1 cellular context compared by ENCODE assay signal in the genomic region with DNA sequence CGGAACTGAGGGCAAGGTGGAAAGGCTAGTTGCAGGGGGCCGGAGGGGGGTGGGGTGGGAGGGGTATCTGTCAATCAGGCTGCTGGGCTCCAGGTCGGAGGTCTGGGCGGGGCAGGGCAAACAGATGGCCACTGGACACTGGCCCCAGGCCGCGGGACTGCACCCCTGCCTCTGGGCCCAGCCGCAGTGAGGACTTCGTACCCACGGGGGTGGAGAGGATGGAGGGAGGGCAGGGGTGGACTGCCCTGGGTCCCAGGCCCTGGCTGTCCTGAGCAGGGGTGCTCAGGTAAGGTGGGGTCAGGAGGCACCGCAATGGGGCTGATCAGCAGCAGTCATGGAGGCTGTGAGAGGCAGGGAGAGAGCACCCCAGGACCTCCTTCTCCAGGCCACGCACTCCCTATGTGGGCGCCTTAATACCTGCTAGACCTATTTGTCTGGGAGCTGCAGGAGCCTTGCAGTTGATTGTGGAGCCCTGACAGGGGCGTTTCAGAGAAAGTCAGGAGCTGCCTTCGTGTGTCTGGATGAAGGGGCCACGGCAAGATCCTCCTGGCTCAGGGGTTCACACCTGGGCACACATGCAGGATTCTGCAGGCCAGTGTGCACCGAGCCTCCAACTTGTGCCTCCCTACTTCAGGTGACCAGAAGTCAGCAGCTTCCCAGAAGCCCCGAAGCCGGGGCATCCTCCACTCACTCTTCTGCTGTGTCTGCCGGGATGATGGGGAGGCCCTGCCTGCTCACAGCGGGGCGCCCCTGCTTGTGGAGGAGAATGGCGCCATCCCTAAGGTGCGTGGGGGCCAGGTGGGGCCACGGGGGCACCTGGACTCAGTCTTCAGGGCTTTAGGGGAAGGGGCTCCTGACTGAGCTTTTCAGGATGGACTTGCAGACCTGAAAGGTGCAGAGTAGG.
TF ChIP-seq lines count a peak whose summit lies in the region.

No MANE protein-coding gene starts in this region.

TF ChIP-seq in HepG2, 621 proteins besides CTCF, POLR2A, EP300 and RAD21 (continued from another document and continues in another):
- TF ChIP-seq, protein P1, sequence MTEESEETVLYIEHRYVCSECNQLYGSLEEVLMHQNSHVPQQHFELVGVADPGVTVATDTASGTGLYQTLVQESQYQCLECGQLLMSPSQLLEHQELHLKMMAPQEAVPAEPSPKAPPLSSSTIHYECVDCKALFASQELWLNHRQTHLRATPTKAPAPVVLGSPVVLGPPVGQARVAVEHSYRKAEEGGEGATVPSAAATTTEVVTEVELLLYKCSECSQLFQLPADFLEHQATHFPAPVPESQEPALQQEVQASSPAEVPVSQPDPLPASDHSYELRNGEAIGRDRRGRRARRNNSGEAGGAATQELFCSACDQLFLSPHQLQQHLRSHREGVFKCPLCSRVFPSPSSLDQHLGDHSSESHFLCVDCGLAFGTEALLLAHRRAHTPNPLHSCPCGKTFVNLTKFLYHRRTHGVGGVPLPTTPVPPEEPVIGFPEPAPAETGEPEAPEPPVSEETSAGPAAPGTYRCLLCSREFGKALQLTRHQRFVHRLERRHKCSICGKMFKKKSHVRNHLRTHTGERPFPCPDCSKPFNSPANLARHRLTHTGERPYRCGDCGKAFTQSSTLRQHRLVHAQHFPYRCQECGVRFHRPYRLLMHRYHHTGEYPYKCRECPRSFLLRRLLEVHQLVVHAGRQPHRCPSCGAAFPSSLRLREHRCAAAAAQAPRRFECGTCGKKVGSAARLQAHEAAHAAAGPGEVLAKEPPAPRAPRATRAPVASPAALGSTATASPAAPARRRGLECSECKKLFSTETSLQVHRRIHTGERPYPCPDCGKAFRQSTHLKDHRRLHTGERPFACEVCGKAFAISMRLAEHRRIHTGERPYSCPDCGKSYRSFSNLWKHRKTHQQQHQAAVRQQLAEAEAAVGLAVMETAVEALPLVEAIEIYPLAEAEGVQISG (CRISPR knock-in tag; IDR thresholded peaks at IDR 0.05) = peak; percentile 87
- TF ChIP-seq ZBTB1 (CRISPR knock-in tag; IDR thresholded peaks at IDR 0.05; ENCODE audit: borderline replicate concordance) = no peak
- peak; percentile 85; the same call in 1 of the 2 replicates for TF ChIP-seq MTF2 (CRISPR knock-in tag; IDR thresholded peaks at IDR 0.05; ENCODE audit: borderline replicate concordance)
- no peak for TF ChIP-seq SATB2 (CRISPR knock-in tag; IDR thresholded peaks at IDR 0.05)
- peak; percentile 100 for TF ChIP-seq ZNF746 (CRISPR knock-in tag; IDR thresholded peaks at IDR 0.05)
- TF ChIP-seq HOXA9 (CRISPR knock-in tag; IDR thresholded peaks at IDR 0.05; ENCODE audit: borderline replicate concordance) = 0 out of 2 replicates have a peak, but pooled peaks have one; percentile 80
- no peak for TF ChIP-seq ZNF768 (CRISPR knock-in tag; IDR thresholded peaks at IDR 0.05)
- TF ChIP-seq ZNF446 (CRISPR knock-in tag; IDR thresholded peaks at IDR 0.05) = 0 out of 2 replicates have a peak, but pooled peaks have one; percentile 2
- TF ChIP-seq ZSCAN29 (CRISPR knock-in tag; conservative IDR thresholded peaks at IDR 0.05) = peak; percentile 94; the same call in 1 of the 2 replicates
- peak; percentile 95 for TF ChIP-seq HMG20B (CRISPR knock-in tag; conservative IDR thresholded peaks at IDR 0.05)
- peak; percentile 75 for TF ChIP-seq TAF1 (CRISPR knock-in tag; IDR thresholded peaks at IDR 0.05)
- peak; percentile 81; the same call in 1 of the 2 replicates for TF ChIP-seq ZNF350 (CRISPR knock-in tag; IDR thresholded peaks at IDR 0.05; ENCODE audit: borderline replicate concordance, low read depth)
- peak; percentile 64 for TF ChIP-seq RBFOX2 (IDR thresholded peaks at IDR 0.05; ENCODE audit: low read depth, low read length)
- TF ChIP-seq, protein P2, sequence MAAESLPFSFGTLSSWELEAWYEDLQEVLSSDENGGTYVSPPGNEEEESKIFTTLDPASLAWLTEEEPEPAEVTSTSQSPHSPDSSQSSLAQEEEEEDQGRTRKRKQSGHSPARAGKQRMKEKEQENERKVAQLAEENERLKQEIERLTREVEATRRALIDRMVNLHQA (CRISPR knock-in tag; IDR thresholded peaks at IDR 0.05) = peak; percentile 30; the same call in 1 of the 2 replicates
- peak; percentile 88 for TF ChIP-seq NR2F6 (IDR thresholded peaks at IDR 0.05)
- peak; percentile 96 for TF ChIP-seq NR2F6 (CRISPR knock-in tag; IDR thresholded peaks at IDR 0.05)
- no peak for TF ChIP-seq ZC3H4 (CRISPR knock-in tag; IDR thresholded peaks at IDR 0.05; ENCODE audit: borderline replicate concordance)
- TF ChIP-seq ZNF3 (CRISPR knock-in tag; IDR thresholded peaks at IDR 0.05) = no peak
- no peak for TF ChIP-seq TCF7L2 (IDR thresholded peaks at IDR 0.05; ENCODE audit: low read depth, low read length)
- TF ChIP-seq ZNF501 (CRISPR knock-in tag; IDR thresholded peaks at IDR 0.05) = peak; percentile 93
- peak; percentile 78 for TF ChIP-seq ZNF335 (CRISPR knock-in tag; IDR thresholded peaks at IDR 0.05)
- TF ChIP-seq ZNF20 (CRISPR knock-in tag; IDR thresholded peaks at IDR 0.05) = no peak
- peak; percentile 79 for TF ChIP-seq ZNF678 (CRISPR knock-in tag; IDR thresholded peaks at IDR 0.05)
- TF ChIP-seq, protein P3, sequence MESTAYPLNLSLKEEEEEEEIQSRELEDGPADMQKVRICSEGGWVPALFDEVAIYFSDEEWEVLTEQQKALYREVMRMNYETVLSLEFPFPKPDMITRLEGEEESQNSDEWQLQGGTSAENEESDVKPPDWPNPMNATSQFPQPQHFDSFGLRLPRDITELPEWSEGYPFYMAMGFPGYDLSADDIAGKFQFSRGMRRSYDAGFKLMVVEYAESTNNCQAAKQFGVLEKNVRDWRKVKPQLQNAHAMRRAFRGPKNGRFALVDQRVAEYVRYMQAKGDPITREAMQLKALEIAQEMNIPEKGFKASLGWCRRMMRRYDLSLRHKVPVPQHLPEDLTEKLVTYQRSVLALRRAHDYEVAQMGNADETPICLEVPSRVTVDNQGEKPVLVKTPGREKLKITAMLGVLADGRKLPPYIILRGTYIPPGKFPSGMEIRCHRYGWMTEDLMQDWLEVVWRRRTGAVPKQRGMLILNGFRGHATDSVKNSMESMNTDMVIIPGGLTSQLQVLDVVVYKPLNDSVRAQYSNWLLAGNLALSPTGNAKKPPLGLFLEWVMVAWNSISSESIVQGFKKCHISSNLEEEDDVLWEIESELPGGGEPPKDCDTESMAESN (CRISPR knock-in tag; conservative IDR thresholded peaks at IDR 0.05) = peak; percentile 91; the same call in 1 of the 2 replicates
- TF ChIP-seq, protein P4, sequence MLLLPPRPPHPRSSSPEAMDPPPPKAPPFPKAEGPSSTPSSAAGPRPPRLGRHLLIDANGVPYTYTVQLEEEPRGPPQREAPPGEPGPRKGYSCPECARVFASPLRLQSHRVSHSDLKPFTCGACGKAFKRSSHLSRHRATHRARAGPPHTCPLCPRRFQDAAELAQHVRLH (CRISPR knock-in tag; IDR thresholded peaks at IDR 0.05; ENCODE audit: borderline replicate concordance, low read depth) = peak; percentile 92; the same call in 1 of the 2 replicates
- no peak for TF ChIP-seq ZNF274 (CRISPR knock-in tag; IDR thresholded peaks at IDR 0.05)
- TF ChIP-seq ZNF616 (CRISPR knock-in tag; IDR thresholded peaks at IDR 0.05; ENCODE audit: low read depth) = peak; percentile 46; the same call in 1 of the 2 replicates
- TF ChIP-seq ZNF264 (CRISPR knock-in tag; IDR thresholded peaks at IDR 0.05) = no peak
- TF ChIP-seq, protein P5, sequence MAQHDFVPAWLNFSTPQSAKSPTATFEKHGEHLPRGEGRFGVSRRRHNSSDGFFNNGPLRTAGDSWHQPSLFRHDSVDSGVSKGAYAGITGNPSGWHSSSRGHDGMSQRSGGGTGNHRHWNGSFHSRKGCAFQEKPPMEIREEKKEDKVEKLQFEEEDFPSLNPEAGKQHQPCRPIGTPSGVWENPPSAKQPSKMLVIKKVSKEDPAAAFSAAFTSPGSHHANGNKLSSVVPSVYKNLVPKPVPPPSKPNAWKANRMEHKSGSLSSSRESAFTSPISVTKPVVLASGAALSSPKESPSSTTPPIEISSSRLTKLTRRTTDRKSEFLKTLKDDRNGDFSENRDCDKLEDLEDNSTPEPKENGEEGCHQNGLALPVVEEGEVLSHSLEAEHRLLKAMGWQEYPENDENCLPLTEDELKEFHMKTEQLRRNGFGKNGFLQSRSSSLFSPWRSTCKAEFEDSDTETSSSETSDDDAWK (CRISPR knock-in tag; IDR thresholded peaks at IDR 0.05) = no peak
- TF ChIP-seq PHF21A (CRISPR knock-in tag; IDR thresholded peaks at IDR 0.05) = peak; percentile 99
- TF ChIP-seq ELF4 (CRISPR knock-in tag; IDR thresholded peaks at IDR 0.05; ENCODE audit: borderline replicate concordance) = no peak
- TF ChIP-seq, protein P6, sequence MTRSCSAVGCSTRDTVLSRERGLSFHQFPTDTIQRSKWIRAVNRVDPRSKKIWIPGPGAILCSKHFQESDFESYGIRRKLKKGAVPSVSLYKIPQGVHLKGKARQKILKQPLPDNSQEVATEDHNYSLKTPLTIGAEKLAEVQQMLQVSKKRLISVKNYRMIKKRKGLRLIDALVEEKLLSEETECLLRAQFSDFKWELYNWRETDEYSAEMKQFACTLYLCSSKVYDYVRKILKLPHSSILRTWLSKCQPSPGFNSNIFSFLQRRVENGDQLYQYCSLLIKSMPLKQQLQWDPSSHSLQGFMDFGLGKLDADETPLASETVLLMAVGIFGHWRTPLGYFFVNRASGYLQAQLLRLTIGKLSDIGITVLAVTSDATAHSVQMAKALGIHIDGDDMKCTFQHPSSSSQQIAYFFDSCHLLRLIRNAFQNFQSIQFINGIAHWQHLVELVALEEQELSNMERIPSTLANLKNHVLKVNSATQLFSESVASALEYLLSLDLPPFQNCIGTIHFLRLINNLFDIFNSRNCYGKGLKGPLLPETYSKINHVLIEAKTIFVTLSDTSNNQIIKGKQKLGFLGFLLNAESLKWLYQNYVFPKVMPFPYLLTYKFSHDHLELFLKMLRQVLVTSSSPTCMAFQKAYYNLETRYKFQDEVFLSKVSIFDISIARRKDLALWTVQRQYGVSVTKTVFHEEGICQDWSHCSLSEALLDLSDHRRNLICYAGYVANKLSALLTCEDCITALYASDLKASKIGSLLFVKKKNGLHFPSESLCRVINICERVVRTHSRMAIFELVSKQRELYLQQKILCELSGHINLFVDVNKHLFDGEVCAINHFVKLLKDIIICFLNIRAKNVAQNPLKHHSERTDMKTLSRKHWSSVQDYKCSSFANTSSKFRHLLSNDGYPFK (CRISPR knock-in tag; IDR thresholded peaks at IDR 0.05; ENCODE audit: borderline replicate concordance) = peak; percentile 69; the same call in 1 of the 2 replicates
- TF ChIP-seq, protein P7, sequence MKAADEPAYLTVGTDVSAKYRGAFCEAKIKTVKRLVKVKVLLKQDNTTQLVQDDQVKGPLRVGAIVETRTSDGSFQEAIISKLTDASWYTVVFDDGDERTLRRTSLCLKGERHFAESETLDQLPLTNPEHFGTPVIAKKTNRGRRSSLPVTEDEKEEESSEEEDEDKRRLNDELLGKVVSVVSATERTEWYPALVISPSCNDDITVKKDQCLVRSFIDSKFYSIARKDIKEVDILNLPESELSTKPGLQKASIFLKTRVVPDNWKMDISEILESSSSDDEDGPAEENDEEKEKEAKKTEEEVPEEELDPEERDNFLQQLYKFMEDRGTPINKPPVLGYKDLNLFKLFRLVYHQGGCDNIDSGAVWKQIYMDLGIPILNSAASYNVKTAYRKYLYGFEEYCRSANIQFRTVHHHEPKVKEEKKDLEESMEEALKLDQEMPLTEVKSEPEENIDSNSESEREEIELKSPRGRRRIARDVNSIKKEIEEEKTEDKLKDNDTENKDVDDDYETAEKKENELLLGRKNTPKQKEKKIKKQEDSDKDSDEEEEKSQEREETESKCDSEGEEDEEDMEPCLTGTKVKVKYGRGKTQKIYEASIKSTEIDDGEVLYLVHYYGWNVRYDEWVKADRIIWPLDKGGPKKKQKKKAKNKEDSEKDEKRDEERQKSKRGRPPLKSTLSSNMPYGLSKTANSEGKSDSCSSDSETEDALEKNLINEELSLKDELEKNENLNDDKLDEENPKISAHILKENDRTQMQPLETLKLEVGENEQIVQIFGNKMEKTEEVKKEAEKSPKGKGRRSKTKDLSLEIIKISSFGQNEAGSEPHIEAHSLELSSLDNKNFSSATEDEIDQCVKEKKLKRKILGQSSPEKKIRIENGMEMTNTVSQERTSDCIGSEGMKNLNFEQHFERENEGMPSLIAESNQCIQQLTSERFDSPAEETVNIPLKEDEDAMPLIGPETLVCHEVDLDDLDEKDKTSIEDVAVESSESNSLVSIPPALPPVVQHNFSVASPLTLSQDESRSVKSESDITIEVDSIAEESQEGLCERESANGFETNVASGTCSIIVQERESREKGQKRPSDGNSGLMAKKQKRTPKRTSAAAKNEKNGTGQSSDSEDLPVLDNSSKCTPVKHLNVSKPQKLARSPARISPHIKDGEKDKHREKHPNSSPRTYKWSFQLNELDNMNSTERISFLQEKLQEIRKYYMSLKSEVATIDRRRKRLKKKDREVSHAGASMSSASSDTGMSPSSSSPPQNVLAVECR (CRISPR knock-in tag; IDR thresholded peaks at IDR 0.05; ENCODE audit: borderline replicate concordance) = peak; percentile 85
- no peak for TF ChIP-seq ATF7 (IDR thresholded peaks at IDR 0.05)
- TF ChIP-seq ATF7 (CRISPR knock-in tag; IDR thresholded peaks at IDR 0.05) = peak; percentile 61; the same call in 1 of the 2 replicates
- TF ChIP-seq SMAD3 (CRISPR knock-in tag; IDR thresholded peaks at IDR 0.05) = 0 out of 2 replicates have a peak, but pooled peaks have one; percentile 17
- peak; percentile 99 for TF ChIP-seq MEIS2 (CRISPR knock-in tag; IDR thresholded peaks at IDR 0.05)
- TF ChIP-seq, protein P8, sequence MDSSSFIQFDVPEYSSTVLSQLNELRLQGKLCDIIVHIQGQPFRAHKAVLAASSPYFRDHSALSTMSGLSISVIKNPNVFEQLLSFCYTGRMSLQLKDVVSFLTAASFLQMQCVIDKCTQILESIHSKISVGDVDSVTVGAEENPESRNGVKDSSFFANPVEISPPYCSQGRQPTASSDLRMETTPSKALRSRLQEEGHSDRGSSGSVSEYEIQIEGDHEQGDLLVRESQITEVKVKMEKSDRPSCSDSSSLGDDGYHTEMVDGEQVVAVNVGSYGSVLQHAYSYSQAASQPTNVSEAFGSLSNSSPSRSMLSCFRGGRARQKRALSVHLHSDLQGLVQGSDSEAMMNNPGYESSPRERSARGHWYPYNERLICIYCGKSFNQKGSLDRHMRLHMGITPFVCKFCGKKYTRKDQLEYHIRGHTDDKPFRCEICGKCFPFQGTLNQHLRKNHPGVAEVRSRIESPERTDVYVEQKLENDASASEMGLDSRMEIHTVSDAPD (CRISPR knock-in tag; IDR thresholded peaks at IDR 0.05) = peak; percentile 76; the same call in 1 of the 2 replicates
- peak; percentile 74; the same call in 1 of the 2 replicates for TF ChIP-seq ZNF292 (CRISPR knock-in tag; IDR thresholded peaks at IDR 0.05; ENCODE audit: borderline replicate concordance, low read depth)
- no peak for TF ChIP-seq SYNCRIP (IDR thresholded peaks at IDR 0.05; ENCODE audit: insufficient read depth, low read depth, low read length)
- TF ChIP-seq ZNF224 (CRISPR knock-in tag; IDR thresholded peaks at IDR 0.05) = no peak
- peak; percentile 62 for TF ChIP-seq RBM22 (optimal IDR thresholded peaks at IDR 0.05; ENCODE audit: low read length)
